16 cellular contexts compared by ENCODE assay signal in the genomic region with DNA sequence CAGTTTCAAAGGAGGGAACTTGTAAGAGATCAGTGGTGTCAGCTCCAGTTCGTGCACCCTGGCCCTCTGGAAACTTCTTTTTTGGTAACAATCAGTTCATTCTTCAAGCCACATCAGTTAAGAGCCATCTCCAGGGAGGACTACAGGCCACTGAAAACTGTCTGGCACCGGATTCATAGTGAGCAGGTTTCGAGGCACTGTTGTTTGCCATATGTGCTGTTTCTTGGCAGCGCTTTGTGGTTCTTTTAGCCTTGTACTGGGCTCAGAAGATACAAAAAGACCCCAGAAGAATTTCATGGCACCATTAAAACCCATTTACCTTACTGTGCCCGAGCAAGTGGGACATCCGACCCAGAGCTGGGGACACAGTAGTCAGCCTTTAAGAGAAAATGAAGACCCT.
DNase-seq lines count a peak whose midpoint lies in the region; ATAC-seq lines count a peak whose summit lies in the region.
"Had no signal": no experiment of that assay in that cellular context is flagged by ENCODE, and none has a peak within 500 bp of the region (broad histone marks: within the 10 kb centered on the region; RNA-seq: fewer than 3 reads in every experiment).

No MANE protein-coding gene starts in this region.

- peaks cover 15% of the 10 kb centered on the region for H3K36me3 ChIP-seq in BLaER1
- peaks cover 56% of the 10 kb centered on the region for H3K36me3 ChIP-seq in CD4-positive, CD25-positive, alpha-beta regulatory T cell (ENCODE audit: control insufficient read depth, insufficient read depth, low read length)
- H3K36me3 ChIP-seq in naive thymus-derived CD4-positive, alpha-beta T cell (ENCODE audit: control insufficient read depth in 2 of 3, insufficient read depth in 3 of 3, low read length in 3 of 3) = peaks cover 0 to 66% (median 0%) of the 10 kb centered on the region in 3 experiments

- ATAC-seq in CD4-positive, CD25-positive, alpha-beta regulatory T cell (ENCODE audit: low read depth in 2 of 2) = no peak
- no peak for ATAC-seq in T-helper 17 cell
- ATAC-seq in naive thymus-derived CD4-positive, alpha-beta T cell = no peak
- ATAC-seq: GM23338 had no signal

- peaks cover 41% of the 10 kb centered on the region for H3K36me3 Mint-ChIP-seq in CD4-positive, CD25-positive, alpha-beta regulatory T cell
- H3K36me3 Mint-ChIP-seq in T-helper 17 cell (ENCODE audit: low read depth) = peaks cover 4% of the 10 kb centered on the region
- H3K36me3 Mint-ChIP-seq in naive thymus-derived CD4-positive, alpha-beta T cell = peaks cover 3 to 41% (median 3%) of the 10 kb centered on the region in 5 donors

- POLR2A ChIA-PET in naive thymus-derived CD4-positive, alpha-beta T cell (lab: Charles Lee) = interaction anchor here (1.2 kb wide), 1 partner anchor 26 kb away, joined by 3 read pairs; no protein-coding TSS in a partner anchor

- peaks cover 0 to 6% (median 3%) of the 10 kb centered on the region in 4 donors for H3K4me1 Mint-ChIP-seq in CD4-positive, CD25-positive, alpha-beta regulatory T cell
- peaks cover 4% of the 10 kb centered on the region for H3K4me1 Mint-ChIP-seq in T-helper 17 cell
- H3K4me1 Mint-ChIP-seq in naive thymus-derived CD4-positive, alpha-beta T cell = peaks cover 0 to 6% (median 3%) of the 10 kb centered on the region in 7 donors

- peak overlapping the region; percentile 78 for H3K27ac ChIP-seq in BLaER1
- H3K27ac ChIP-seq in CD4-positive, CD25-positive, alpha-beta regulatory T cell (ENCODE audit: insufficient read depth, low read length, poor library complexity, severe bottlenecking) = no peak overlapping the region
- H3K27ac ChIP-seq in naive thymus-derived CD4-positive, alpha-beta T cell (ENCODE audit: low read depth, low read length) = no peak overlapping the region

- H3K27me3 Mint-ChIP-seq in CD4-positive, CD25-positive, alpha-beta regulatory T cell = no peaks in the 10 kb centered on the region
- no peaks in the 10 kb centered on the region for H3K27me3 Mint-ChIP-seq in T-helper 17 cell
- H3K27me3 Mint-ChIP-seq in naive thymus-derived CD4-positive, alpha-beta T cell = no peaks in the 10 kb centered on the region

- H3K9ac ChIP-seq in BLaER1 = peak overlapping the region; percentile 36; the same call in 1 of the 2 replicates
- H3K9ac ChIP-seq: SK-N-SH had no signal

- peak overlapping the region; percentile 15 to 76 (median 21) for H3K27ac Mint-ChIP-seq in CD4-positive, CD25-positive, alpha-beta regulatory T cell
- H3K27ac Mint-ChIP-seq in T-helper 17 cell = peak overlapping the region; percentile 16
- peak overlapping the region in 7 of 9 donors; percentile 5 to 75 (median 53) for H3K27ac Mint-ChIP-seq in naive thymus-derived CD4-positive, alpha-beta T cell
- H3K27ac Mint-ChIP-seq: GM23338 had no signal

- H3K4me1 ChIP-seq in BLaER1 = peaks cover 85% of the 10 kb centered on the region
- H3K4me1 ChIP-seq in CD4-positive, CD25-positive, alpha-beta regulatory T cell (ENCODE audit: control insufficient read depth, insufficient read depth, low read length, poor library complexity, severe bottlenecking) = no peaks in the 10 kb centered on the region
- H3K4me1 ChIP-seq in naive thymus-derived CD4-positive, alpha-beta T cell (ENCODE audit: control insufficient read depth in 2 of 2, insufficient read depth in 2 of 2, low read length in 2 of 2) = no peaks in the 10 kb centered on the region

- H3K4me3 ChIP-seq in BLaER1 = no peak overlapping the region
- H3K4me3 ChIP-seq in CD4-positive, CD25-positive, alpha-beta regulatory T cell (ENCODE audit: low read depth, low read length) = no peak overlapping the region
- H3K4me3 ChIP-seq in naive thymus-derived CD4-positive, alpha-beta T cell (ENCODE audit: low read length) = no peak overlapping the region
- H3K4me3 ChIP-seq: GM23338, K562 had no signal

- H4K20me1 ChIP-seq in BLaER1 = no peaks in the 10 kb centered on the region

- intact Hi-C loops in naive thymus-derived CD4-positive, alpha-beta T cell (cut with micrococcal nuclease) = no loop called here

- H3K9me3 ChIP-seq in BLaER1 (no peaks in the 10 kb centered on the region), T-helper 17 cell (ENCODE audit: control insufficient read depth, low read length, poor library complexity, severe bottlenecking) (no peaks in the 10 kb centered on the region)
- no peaks in the 10 kb centered on the region for H3K9me3 ChIP-seq in CD4-positive, CD25-positive, alpha-beta regulatory T cell (ENCODE audit: control insufficient read depth in 2 of 2, low read length in 2 of 2)
- H3K9me3 ChIP-seq in naive thymus-derived CD4-positive, alpha-beta T cell (ENCODE audit: control insufficient read depth in 2 of 3, low read length in 3 of 3) = no peaks in the 10 kb centered on the region
- H3K9me3 ChIP-seq: SK-N-SH had no signal

- DNase-seq in CD4-positive, CD25-positive, alpha-beta regulatory T cell = no peak
- no peak for DNase-seq in T-helper 17 cell
- DNase-seq in naive thymus-derived CD4-positive, alpha-beta T cell = no peak
- no peak for DNase-seq in DMS53 (lab: John Stamatoyannopoulos, UW)
- DNase-seq in activated CD8-positive, alpha-beta memory T cell treated with anti-CD3 and anti-CD28 coated beads, Interleukin-2, amount 50 U/mL, for 4 hours = no peak
- DNase-seq in NCI-H1048 (lab: John Stamatoyannopoulos, UW) = no peak
- DNase-seq: ACHN, GF-D8, NCI-H1436 treated with DMSO at 0.1 percent for 48 hours, NCI-H2081, NCI-H524 treated with DMSO at 0.1 percent for 48 hours, Right ventricle myocardium superior, SK-N-SH had no signal

- CTCF ChIA-PET in naive thymus-derived CD4-positive, alpha-beta T cell (lab: Charles Lee) = interaction anchor here (0.8 to 1.1 kb wide), 2 partner anchors 49 to 270 kb away, joined by 3 read pairs; no protein-coding TSS in a partner anchor

- no peak overlapping the region for H3K4me3 Mint-ChIP-seq in CD4-positive, CD25-positive, alpha-beta regulatory T cell
- H3K4me3 Mint-ChIP-seq in T-helper 17 cell = no peak overlapping the region
- no peak overlapping the region for H3K4me3 Mint-ChIP-seq in naive thymus-derived CD4-positive, alpha-beta T cell
- H3K4me3 Mint-ChIP-seq: GM23338 had no signal

- H3K27me3 ChIP-seq in BLaER1 = no peaks in the 10 kb centered on the region
- H3K27me3 ChIP-seq in CD4-positive, CD25-positive, alpha-beta regulatory T cell (ENCODE audit: control insufficient read depth, insufficient read depth, low read length) = no peaks in the 10 kb centered on the region
- H3K27me3 ChIP-seq in naive thymus-derived CD4-positive, alpha-beta T cell (ENCODE audit: control insufficient read depth in 2 of 2, insufficient read depth in 2 of 2, low read length in 2 of 2) = no peaks in the 10 kb centered on the region

- H3K4me2 ChIP-seq in BLaER1 = peak overlapping the region; percentile 84
- H3K4me2 ChIP-seq: GM23338, SK-N-SH had no signal

- H3K9me3 Mint-ChIP-seq in CD4-positive, CD25-positive, alpha-beta regulatory T cell = peaks cover 0 to 4% (median 0%) of the 10 kb centered on the region in 7 donors
- no peaks in the 10 kb centered on the region for H3K9me3 Mint-ChIP-seq in naive thymus-derived CD4-positive, alpha-beta T cell
- H3K9me3 Mint-ChIP-seq: GM23338 had no signal
